ENCODE assay signal across 24 cellular contexts in genomic region chr3:166071-166470, GRCh38. TPM values are rescaled to one million over a fixed set of nuclear protein-coding genes. Genes with fewer than 3 reads are reported as not detected.
"Had no signal": no experiment of that assay in that cellular context is flagged by ENCODE, and none has a peak within 500 bp of the region (broad histone marks: within the 10 kb centered on the region; RNA-seq: fewer than 3 reads in every experiment).

No MANE protein-coding gene starts in this region.

- ATAC-seq: activated CD8-positive, alpha-beta memory T cell treated with anti-CD3 and anti-CD28 coated beads, Interleukin-2, amount 10 ng/mL, durations not matched to agents 7 days and 5 days; esophagus mucosa; foreskin keratinocyte; heart left ventricle; natural killer cell treated with Interleukin-12 subunit alpha and Interleukin-12 subunit beta and Interleukin-15 and Interleukin-18, amount 100 ng/mL, for 72 hours; stimulated activated naive CD8-positive, alpha-beta T cell treated with anti-CD3 and anti-CD28 coated beads, Interleukin-15, Interleukin-2, amounts not matched to agents 100 U/mL and 50 U/mL, for 24 hours had no signal

- H3K27ac Mint-ChIP-seq: activated CD8-positive, alpha-beta memory T cell treated with anti-CD3 and anti-CD28 coated beads, Interleukin-2, amount 10 ng/mL, durations not matched to agents 7 days and 5 days; activated naive CD4-positive, alpha-beta T cell treated with anti-CD3 and anti-CD28 coated beads, Interleukin-2, amount 50 U/mL, for 24 hours; activated T-cell treated with anti-CD3 and anti-CD28 coated beads, Interleukin-2, amount 50 U/mL, for 24 hours; natural killer cell treated with Interleukin-12 subunit alpha and Interleukin-12 subunit beta and Interleukin-15 and Interleukin-18, amount 100 ng/mL, for 72 hours; type B pancreatic cell had no signal

- H3K36me3 ChIP-seq: heart left ventricle, sigmoid colon, suprapubic skin had no signal

- H3K4me3 ChIP-seq: dorsolateral prefrontal cortex, heart left ventricle, sigmoid colon, suprapubic skin had no signal

- H3K4me1 ChIP-seq: foreskin keratinocyte, heart left ventricle, sigmoid colon, suprapubic skin had no signal

- H3K36me3 Mint-ChIP-seq: activated CD8-positive, alpha-beta memory T cell treated with anti-CD3 and anti-CD28 coated beads, Interleukin-2, amount 10 ng/mL, durations not matched to agents 7 days and 5 days; activated naive CD4-positive, alpha-beta T cell treated with anti-CD3 and anti-CD28 coated beads, Interleukin-2, amount 50 U/mL, for 24 hours; type B pancreatic cell had no signal

- DNase-seq: activated CD4-positive, alpha-beta T cell treated with anti-CD3 and anti-CD28 coated beads, Interleukin-2, amount 50 U/mL, for 4 hours; activated CD4-positive, CD25-positive, alpha-beta regulatory T cell treated with anti-CD3 and anti-CD28 coated beads, Interleukin-2, amount 50 U/mL, for 72 hours; activated CD8-positive, alpha-beta memory T cell treated with anti-CD3 and anti-CD28 coated beads, Interleukin-2, amount 10 ng/mL, durations not matched to agents 7 days and 5 days; activated effector memory CD4-positive, alpha-beta T cell treated with Interleukin-2 at 50 U/mL for 16 hours; activated T-cell treated with anti-CD3 and anti-CD28 coated beads, Interleukin-2, amount 50 U/mL, for 24 hours; amygdala; dorsolateral prefrontal cortex; foreskin keratinocyte; heart left ventricle; sigmoid colon; stimulated activated CD4-positive, alpha-beta T cell treated with anti-CD3 and anti-CD28 coated beads, Interleukin-12 subunit alpha, Interleukin-12 subunit beta, amount 100 ng/mL, for 4 hours; stimulated activated naive CD8-positive, alpha-beta T cell treated with anti-CD3 and anti-CD28 coated beads, Interleukin-15, Interleukin-2, amounts not matched to agents 100 U/mL and 50 U/mL, for 24 hours had no signal

- H3K27me3 Mint-ChIP-seq: activated CD8-positive, alpha-beta memory T cell treated with anti-CD3 and anti-CD28 coated beads, Interleukin-2, amount 10 ng/mL, durations not matched to agents 7 days and 5 days; natural killer cell treated with Interleukin-12 subunit alpha and Interleukin-12 subunit beta and Interleukin-15 and Interleukin-18, amount 100 ng/mL, for 72 hours had no signal

- H3K27ac ChIP-seq: dorsolateral prefrontal cortex, foreskin keratinocyte, heart left ventricle, sigmoid colon, suprapubic skin had no signal

- H3K9me3 Mint-ChIP-seq: activated naive CD4-positive, alpha-beta T cell treated with anti-CD3 and anti-CD28 coated beads, Interleukin-2, amount 50 U/mL, for 24 hours; activated T-cell treated with anti-CD3 and anti-CD28 coated beads, Interleukin-2, amount 50 U/mL, for 24 hours; type B pancreatic cell had no signal

- H3K9me3 ChIP-seq: heart left ventricle, sigmoid colon, suprapubic skin had no signal

- FAIRE-seq: bronchial epithelial cell, endometrium, islet of Langerhans had no signal

- H3K27me3 ChIP-seq: foreskin keratinocyte, heart left ventricle, sigmoid colon, suprapubic skin had no signal

- H3K4me1 Mint-ChIP-seq: activated CD8-positive, alpha-beta memory T cell treated with anti-CD3 and anti-CD28 coated beads, Interleukin-2, amount 10 ng/mL, durations not matched to agents 7 days and 5 days; activated naive CD4-positive, alpha-beta T cell treated with anti-CD3 and anti-CD28 coated beads, Interleukin-2, amount 50 U/mL, for 24 hours had no signal

- H3K4me3 Mint-ChIP-seq: activated CD8-positive, alpha-beta memory T cell treated with anti-CD3 and anti-CD28 coated beads, Interleukin-2, amount 10 ng/mL, durations not matched to agents 7 days and 5 days; activated naive CD4-positive, alpha-beta T cell treated with anti-CD3 and anti-CD28 coated beads, Interleukin-2, amount 50 U/mL, for 24 hours; activated T-cell treated with anti-CD3 and anti-CD28 coated beads, Interleukin-2, amount 50 U/mL, for 24 hours; natural killer cell treated with Interleukin-12 subunit alpha and Interleukin-12 subunit beta and Interleukin-15 and Interleukin-18, amount 100 ng/mL, for 72 hours; type B pancreatic cell had no signal

RNA-seq across cellular contexts. Expression of gene CHL1, which starts 30.5 kb away (rescaled TPM):
- total RNA-seq: activated CD8-positive, alpha-beta memory T cell treated with anti-CD3 and anti-CD28 coated beads, Interleukin-2, amount 10 ng/mL, durations not matched to agents 7 days and 5 days; chondrocyte; foreskin keratinocyte; lung microvascular endothelial cell; natural killer cell treated with Interleukin-12 subunit alpha and Interleukin-12 subunit beta and Interleukin-15 and Interleukin-18, amount 100 ng/mL, for 72 hours; pulmonary artery endothelial cell; T-helper 2 cell treated with Interferon-gamma antibody and Interleukin-4, amounts not matched to agents 100 ng/mL and 5 ng/mL, for 36 hours had no signal
- polyA plus RNA-seq: foreskin keratinocyte had no signal
